8 cellular contexts compared by ENCODE assay signal in genomic region chr2:216115224-216115582, GRCh38. TPM values are rescaled to one million over a fixed set of nuclear protein-coding genes. Genes with fewer than 3 reads are reported as not detected.
DNase-seq lines count a peak whose midpoint lies in the region; ATAC-seq and TF ChIP-seq lines count a peak whose summit lies in the region.

No MANE protein-coding gene starts in this region.

- DNase-seq in CD4-positive, alpha-beta T cell = no peak
- no peak for DNase-seq in MM.1S
- no peak for DNase-seq in activated CD4-positive, alpha-beta memory T cell treated with anti-CD3 and anti-CD28 coated beads for 36 hours
- DNase-seq in glutamatergic neuron = no peak
- DNase-seq in sigmoid colon = no peak
- no peak for DNase-seq in DMS114 treated with DMSO at 0.1 percent for 48 hours (lab: John Stamatoyannopoulos, UW; ENCODE audit: unreplicated experiment)
- no peak for DNase-seq in AML-193 (lab: John Stamatoyannopoulos, UW)

- TF ChIP-seq POLR2A in sigmoid colon (IDR thresholded peaks at IDR 0.05) = no peak

- CTCF ChIA-PET in CD4-positive, alpha-beta T cell (lab: Charles Lee) = interaction anchor here (0.9 to 1.9 kb wide), 3 partner anchors 8 to 81 kb away, joined by 3 to 12 read pairs (median 4); no protein-coding TSS in a partner anchor
- CTCF ChIA-PET in activated CD4-positive, alpha-beta memory T cell treated with anti-CD3 and anti-CD28 coated beads for 36 hours (lab: Charles Lee) = interaction anchor here (1.0 to 7.6 kb wide), 10 partner anchors 9 to 83 kb away, joined by 3 to 48 read pairs (median 8); partner anchors contain the start of genes PECR and TMEM169

- no peaks in the 10 kb centered on the region for H3K27me3 ChIP-seq in CD4-positive, alpha-beta T cell (ENCODE audit: control insufficient read depth, insufficient read depth, low read length)
- H3K27me3 ChIP-seq in MM.1S (replicated peaks; ENCODE audit: insufficient read depth, low read length) (no peaks in the 10 kb centered on the region), sigmoid colon (no peaks in the 10 kb centered on the region)

- peak; percentile 15 for ATAC-seq in CD4-positive, alpha-beta T cell (ENCODE audit: poor library complexity)
- ATAC-seq in HG03439 (IDR thresholded peaks at IDR 0.05; ENCODE audit: unreplicated experiment) = no peak

- peak overlapping the region; percentile 83 for H3K4me2 ChIP-seq in MM.1S (ENCODE audit: low read depth, low read length)

- POLR2A ChIA-PET in CD4-positive, alpha-beta T cell (lab: Charles Lee) = interaction anchor here (1.1 to 2.2 kb wide), 2 partner anchors 32 to 57 kb away, joined by 7 to 10 read pairs; no protein-coding TSS in a partner anchor
- POLR2A ChIA-PET in activated CD4-positive, alpha-beta memory T cell treated with anti-CD3 and anti-CD28 coated beads for 36 hours (lab: Charles Lee) = no interaction called here

- H3K4me3 ChIP-seq in MM.1S (ENCODE audit: low read length) (peak overlapping the region; percentile 53), sigmoid colon (peak overlapping the region; percentile 44 to 55 (median 53))

- H3F3A ChIP-seq in MM.1S (ENCODE audit: insufficient read depth, low read length) = peaks cover 43% of the 10 kb centered on the region

- H3K4me1 Mint-ChIP-seq in CD4-positive, alpha-beta T cell (ENCODE audit: low read depth) = peaks cover 95% of the 10 kb centered on the region
- H3K4me1 Mint-ChIP-seq in activated CD4-positive, alpha-beta memory T cell treated with anti-CD3 and anti-CD28 coated beads for 36 hours (ENCODE audit: low read depth) = peaks cover 95% of the 10 kb centered on the region
- H3K4me1 Mint-ChIP-seq in glutamatergic neuron (ENCODE audit: low read depth, unreplicated experiment) = peaks cover 76% of the 10 kb centered on the region

- TF ChIP-seq EP300 in sigmoid colon (IDR thresholded peaks at IDR 0.05) = no peak

- peaks cover 33% of the 10 kb centered on the region for H3K36me3 ChIP-seq in MM.1S (replicated peaks; ENCODE audit: insufficient read depth, low read length)
- peaks cover 5 to 81% (median 17%) of the 10 kb centered on the region in 4 donors for H3K36me3 ChIP-seq in sigmoid colon

- intact Hi-C loops in CD4-positive, alpha-beta T cell (cut with DNase I, micrococcal nuclease) = loop anchor here (2.0 to 10.0 kb wide), 2 partner anchors 60 to 80 kb away; no protein-coding TSS in a partner anchor
- intact Hi-C loops in activated CD4-positive, alpha-beta memory T cell treated with anti-CD3 and anti-CD28 coated beads for 36 hours (cut with micrococcal nuclease) = loop anchor here (2.0 to 10.0 kb wide), 2 partner anchors 16 to 550 kb away; no protein-coding TSS in a partner anchor
- intact Hi-C loops in sigmoid colon (cut with DNase I) = no loop called here

- peaks cover 95% of the 10 kb centered on the region for H3K36me3 Mint-ChIP-seq in CD4-positive, alpha-beta T cell (ENCODE audit: low read depth)
- peaks cover 85% of the 10 kb centered on the region for H3K36me3 Mint-ChIP-seq in activated CD4-positive, alpha-beta memory T cell treated with anti-CD3 and anti-CD28 coated beads for 36 hours
- H3K36me3 Mint-ChIP-seq in glutamatergic neuron (ENCODE audit: unreplicated experiment) = no peaks in the 10 kb centered on the region

- H3K9me2 ChIP-seq in MM.1S (replicated peaks; ENCODE audit: insufficient read depth, low read length) = no peaks in the 10 kb centered on the region

- H3K27me3 Mint-ChIP-seq in CD4-positive, alpha-beta T cell = no peaks in the 10 kb centered on the region
- peaks cover 2% of the 10 kb centered on the region for H3K27me3 Mint-ChIP-seq in activated CD4-positive, alpha-beta memory T cell treated with anti-CD3 and anti-CD28 coated beads for 36 hours
- peaks cover 10% of the 10 kb centered on the region for H3K27me3 Mint-ChIP-seq in glutamatergic neuron (ENCODE audit: unreplicated experiment)

- no peaks in the 10 kb centered on the region for H3K9me3 ChIP-seq in CD4-positive, alpha-beta T cell (ENCODE audit: control insufficient read depth, low read length)
- no peaks in the 10 kb centered on the region for H3K9me3 ChIP-seq in MM.1S (replicated peaks; ENCODE audit: insufficient read depth, low read length)
- H3K9me3 ChIP-seq in sigmoid colon = no peaks in the 10 kb centered on the region

- 0 out of 2 replicates have a peak, but pooled peaks cover 7% of the 10 kb centered on the region for H4K20me1 ChIP-seq in MM.1S (ENCODE audit: insufficient read depth, low read length)

- H3K9ac ChIP-seq in MM.1S (ENCODE audit: low read length) = peak overlapping the region; percentile 45; the same call in 1 of the 2 replicates

- H2AFZ ChIP-seq in MM.1S (ENCODE audit: low read length) = no peak overlapping the region

- no peak for TF ChIP-seq CTCF in CD4-positive, alpha-beta T cell (IDR thresholded peaks at IDR 0.05)
- TF ChIP-seq CTCF in MM.1S (IDR thresholded peaks at IDR 0.05; ENCODE audit: low read length) (no peak), glutamatergic neuron (IDR thresholded peaks at IDR 0.05; ENCODE audit: partially characterized antibody, unreplicated experiment) (no peak), sigmoid colon (IDR thresholded peaks at IDR 0.05) (no peak)

- peaks cover 88% of the 10 kb centered on the region for H3K79me2 ChIP-seq in MM.1S (ENCODE audit: low read length)

- peak overlapping the region; percentile 90 for H3K27ac Mint-ChIP-seq in CD4-positive, alpha-beta T cell
- peak overlapping the region; percentile 100 for H3K27ac Mint-ChIP-seq in activated CD4-positive, alpha-beta memory T cell treated with anti-CD3 and anti-CD28 coated beads for 36 hours
- peak overlapping the region; percentile 98 for H3K27ac Mint-ChIP-seq in glutamatergic neuron (ENCODE audit: unreplicated experiment)

- H3K9me3 Mint-ChIP-seq in CD4-positive, alpha-beta T cell = no peaks in the 10 kb centered on the region
- H3K9me3 Mint-ChIP-seq in activated CD4-positive, alpha-beta memory T cell treated with anti-CD3 and anti-CD28 coated beads for 36 hours = no peaks in the 10 kb centered on the region
- H3K9me3 Mint-ChIP-seq in glutamatergic neuron (ENCODE audit: unreplicated experiment) = peaks cover 17% of the 10 kb centered on the region

- 17 to 27% methylated on average over 5 of the region's 5 CpGs for WGBS in sigmoid colon, 2 donors

- H3K27ac ChIP-seq in CD4-positive, alpha-beta T cell (ENCODE audit: low read depth, low read length) = peak overlapping the region; percentile 69
- peak overlapping the region; percentile 97; the same call in 1 of the 2 replicates for H3K27ac ChIP-seq in MM.1S (ENCODE audit: low read length)
- H3K27ac ChIP-seq in sigmoid colon = peak overlapping the region; percentile 79 to 85 (median 80)

- H3K4me1 ChIP-seq in MM.1S (ENCODE audit: low read length) (peaks cover 43% of the 10 kb centered on the region), sigmoid colon (peaks cover 0 to 52% (median 24%) of the 10 kb centered on the region in 4 donors)

- H3K4me3 Mint-ChIP-seq in CD4-positive, alpha-beta T cell = peak overlapping the region; percentile 90
- peak overlapping the region; percentile 86 for H3K4me3 Mint-ChIP-seq in activated CD4-positive, alpha-beta memory T cell treated with anti-CD3 and anti-CD28 coated beads for 36 hours
- peak overlapping the region; percentile 78 for H3K4me3 Mint-ChIP-seq in glutamatergic neuron (ENCODE audit: unreplicated experiment)

RNA-seq across cellular contexts. Expression of gene XRCC5, which starts 6.1 kb away (rescaled TPM):
- 100 to 1,000 TPM; 126 to 129 TPM for total RNA-seq in CD4-positive, alpha-beta T cell
- 100 to 1,000 TPM; 510 to 515 TPM for total RNA-seq in activated CD4-positive, alpha-beta memory T cell treated with anti-CD3 and anti-CD28 coated beads for 36 hours
- total RNA-seq in glutamatergic neuron (ENCODE audit: unreplicated experiment) = 254 TPM
- 100 to 1,000 TPM in 3 of 4 donors, 10 to 100 TPM in 1; 92.5 to 152 (median 137) TPM for total RNA-seq in sigmoid colon
- polyA plus RNA-seq in sigmoid colon = 100 to 1,000 TPM in 1 of 3 donors, 10 to 100 TPM in 2; 70.3 to 111 (median 86.0) TPM

RNA-seq across cellular contexts. Expression of gene TMEM169, which starts 33.5 kb away (rescaled TPM):
- total RNA-seq in CD4-positive, alpha-beta T cell = under 1 TPM; 0.27 to 0.53 TPM
- 1 to 10 TPM; 2.0 to 2.7 TPM for total RNA-seq in activated CD4-positive, alpha-beta memory T cell treated with anti-CD3 and anti-CD28 coated beads for 36 hours
- total RNA-seq in glutamatergic neuron (ENCODE audit: unreplicated experiment) (166 TPM), sigmoid colon (1 to 10 TPM in 2 of 4 donors, under 1 TPM in 1, not detected in 1; 0.82 to 1.4 (median 1.1) TPM)
- under 1 TPM in 1 of 3 donors, not detected in 2; 0.80 TPM for polyA plus RNA-seq in sigmoid colon

RNA-seq across cellular contexts. Expression of gene PECR, which starts 33.6 kb away (rescaled TPM):
- 10 to 100 TPM in 1 of 2 experiments, 1 to 10 TPM in 1; 9.1 to 10.3 TPM for total RNA-seq in CD4-positive, alpha-beta T cell
- total RNA-seq in activated CD4-positive, alpha-beta memory T cell treated with anti-CD3 and anti-CD28 coated beads for 36 hours = 10 to 100 TPM; 23.3 to 27.6 TPM
- total RNA-seq in glutamatergic neuron (ENCODE audit: unreplicated experiment) (33.0 TPM), sigmoid colon (10 to 100 TPM in 2 of 4 donors, 1 to 10 TPM in 2; 5.0 to 13.9 (median 10.3) TPM)
- polyA plus RNA-seq in sigmoid colon = 10 to 100 TPM; 15.6 to 25.9 (median 16.8) TPM

Comparison
In these comparisons a context has a peak if more than half of its experiments do, and no peak if none do; other contexts are left out.
1. RNA of gene TMEM169, which starts 33.5 kb away (total RNA-seq): 166 TPM in glutamatergic neuron (single experiment); 2.0 to 2.7 TPM in activated CD4-positive, alpha-beta memory T cell treated with anti-CD3 and anti-CD28 coated beads for 36 hours, 0.82 to 1.4 TPM in sigmoid colon and 0.27 to 0.53 TPM in CD4-positive, alpha-beta T cell; every median in the first group is over 10 times any median in the second.
2. Peak in every context shown above with its lines, with median percentiles within 50 percentile points of each other: H3K27ac ChIP-seq, H3K27ac Mint-ChIP-seq and H3K4me3 Mint-ChIP-seq.